In genomic region chr5:119810217-119810616, GRCh38 we compare ENCODE assay signal across 25 cellular contexts.
"Had no signal": no experiment of that assay in that cellular context is flagged by ENCODE, and none has a peak within 500 bp of the region (broad histone marks: within the 10 kb centered on the region; RNA-seq: fewer than 3 reads in every experiment).

No MANE protein-coding gene starts in this region.

- H3K4me1 ChIP-seq: colonic mucosa, esophagus squamous epithelium, foreskin keratinocyte, gastroesophageal sphincter, lower lobe of right lung, prostate gland, sigmoid colon, tibial nerve, upper lobe of left lung had no signal

- H3K9me3 ChIP-seq: colonic mucosa, prostate gland, testis had no signal

- H3K27ac Mint-ChIP-seq: dendritic cell treated with granulocyte-macrophage colony-stimulating factor and Interleukin-4, amounts not matched to agents 40 ng/mL and 50 ng/mL, for 4 days; endodermal cell; naive thymus-derived CD8-positive, alpha-beta T cell; nephron progenitor cell; stimulated activated memory B cell treated with anti-CD40 and anti-IgM and Interleukin-4, amounts not matched to agents 10 μg/mL and 1 μg/mL and 100 μg/mL, for 72 hours had no signal

- H3K27me3 Mint-ChIP-seq: central memory CD8-positive, alpha-beta T cell; dendritic cell treated with granulocyte-macrophage colony-stimulating factor and Interleukin-4, amounts not matched to agents 40 ng/mL and 50 ng/mL, for 4 days; stimulated activated memory B cell treated with anti-CD40 and anti-IgM and Interleukin-4, amounts not matched to agents 10 μg/mL and 1 μg/mL and 100 μg/mL, for 72 hours had no signal

- H3K4me3 ChIP-seq: colonic mucosa, esophagus squamous epithelium, gastroesophageal sphincter, lower lobe of right lung, prostate gland, sigmoid colon, testis, tibial nerve, upper lobe of left lung had no signal

- H3K4me1 Mint-ChIP-seq: central memory CD8-positive, alpha-beta T cell; endodermal cell; naive thymus-derived CD8-positive, alpha-beta T cell; stimulated activated memory B cell treated with anti-CD40 and anti-IgM and Interleukin-4, amounts not matched to agents 10 μg/mL and 1 μg/mL and 100 μg/mL, for 72 hours had no signal

- H3K4me3 Mint-ChIP-seq: central memory CD8-positive, alpha-beta T cell; dendritic cell treated with granulocyte-macrophage colony-stimulating factor and Interleukin-4, amounts not matched to agents 40 ng/mL and 50 ng/mL, for 4 days; endodermal cell; naive thymus-derived CD8-positive, alpha-beta T cell; nephron progenitor cell; stimulated activated memory B cell treated with anti-CD40 and anti-IgM and Interleukin-4, amounts not matched to agents 10 μg/mL and 1 μg/mL and 100 μg/mL, for 72 hours had no signal

- H3K27me3 ChIP-seq: colonic mucosa, esophagus squamous epithelium, foreskin keratinocyte, gastroesophageal sphincter, sigmoid colon, testis, tibial nerve, upper lobe of left lung had no signal

- FAIRE-seq: endothelial cell of umbilical vein, keratinocyte, urothelium cell line had no signal

- H3K36me3 ChIP-seq: colonic mucosa, esophagus squamous epithelium, gastroesophageal sphincter, lower lobe of right lung, prostate gland, sigmoid colon, tibial nerve, upper lobe of left lung had no signal

- H3K27ac ChIP-seq: colonic mucosa, esophagus squamous epithelium, foreskin keratinocyte, gastroesophageal sphincter, lower lobe of right lung, prostate gland, sigmoid colon, tibial nerve, upper lobe of left lung had no signal

- DNase-seq: colonic mucosa; effector CD8-positive, alpha-beta T cell; endodermal cell; esophagus squamous epithelium; foreskin keratinocyte; lower lobe of right lung; naive thymus-derived CD8-positive, alpha-beta T cell; nephron progenitor cell; nucleus accumbens; right cardiac atrium; sigmoid colon; stimulated activated CD4-positive, alpha-beta T cell treated with anti-CD3 and anti-CD28 coated beads, Interleukin-4, amount 100 ng/mL, for 4 hours; stimulated activated naive CD8-positive, alpha-beta T cell treated with anti-CD3 and anti-CD28 coated beads, Interleukin-15, Interleukin-2, amounts not matched to agents 100 U/mL and 50 U/mL, for 24 hours; substantia nigra; testis; upper lobe of left lung had no signal

- ATAC-seq: foreskin keratinocyte; gastroesophageal sphincter; lower lobe of right lung; naive thymus-derived CD8-positive, alpha-beta T cell; stimulated activated memory B cell treated with anti-CD40 and anti-IgM and Interleukin-4, amounts not matched to agents 10 μg/mL and 1 μg/mL and 100 μg/mL, for 72 hours; stimulated activated naive CD8-positive, alpha-beta T cell treated with anti-CD3 and anti-CD28 coated beads, Interleukin-15, Interleukin-2, amounts not matched to agents 100 U/mL and 50 U/mL, for 24 hours had no signal

- H3K36me3 Mint-ChIP-seq: stimulated activated memory B cell treated with anti-CD40 and anti-IgM and Interleukin-4, amounts not matched to agents 10 μg/mL and 1 μg/mL and 100 μg/mL, for 72 hours had no signal
